In the genomic region with DNA sequence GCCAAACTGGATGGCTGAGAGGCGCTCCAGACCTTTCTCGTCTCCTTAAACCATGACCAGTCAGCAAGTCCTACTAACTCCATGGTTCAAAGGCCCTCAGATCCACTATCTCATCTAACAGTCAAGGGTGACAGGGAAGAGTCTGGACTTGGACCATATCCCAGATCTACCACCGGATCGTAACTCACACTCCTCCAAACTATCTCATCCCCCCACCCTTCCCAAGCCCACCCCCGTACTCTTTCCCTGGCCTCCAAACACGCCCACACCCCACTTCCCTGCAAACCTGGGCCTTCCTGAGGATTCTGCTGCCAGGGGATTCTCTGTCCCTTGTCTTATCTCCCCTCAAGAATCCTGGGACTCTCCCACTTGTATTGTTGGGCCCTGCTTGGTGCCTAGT, we compare ENCODE assay signal across 23 cellular contexts. TPM values are rescaled to one million over a fixed set of nuclear protein-coding genes. Genes with fewer than 3 reads are reported as not detected.
DNase-seq lines count a peak whose midpoint lies in the region; ATAC-seq and TF ChIP-seq lines count a peak whose summit lies in the region.
"Had no signal": no experiment of that assay in that cellular context is flagged by ENCODE, and none has a peak within 500 bp of the region (broad histone marks: within the 10 kb centered on the region; RNA-seq: fewer than 3 reads in every experiment).

No MANE protein-coding gene starts in this region.

- H3K4me1 Mint-ChIP-seq in activated CD4-positive, alpha-beta T cell treated with anti-CD3 and anti-CD28 coated beads, Interleukin-2, amount 10 ng/mL, durations not matched to agents 7 days and 5 days = peaks cover 76% of the 10 kb centered on the region
- H3K4me1 Mint-ChIP-seq in CD4-positive, CD25-positive, alpha-beta regulatory T cell = peaks cover 21 to 71% (median 47%) of the 10 kb centered on the region in 4 donors
- peaks cover 14% of the 10 kb centered on the region for H3K4me1 Mint-ChIP-seq in neural progenitor cell

- no peaks in the 10 kb centered on the region for H3K9me3 Mint-ChIP-seq in activated CD4-positive, alpha-beta T cell treated with anti-CD3 and anti-CD28 coated beads, Interleukin-2, amount 10 ng/mL, durations not matched to agents 7 days and 5 days
- no peaks in the 10 kb centered on the region for H3K9me3 Mint-ChIP-seq in CD4-positive, CD25-positive, alpha-beta regulatory T cell
- peaks cover 2% of the 10 kb centered on the region for H3K9me3 Mint-ChIP-seq in neural progenitor cell
- H3K9me3 Mint-ChIP-seq: CD4-positive, alpha-beta T cell had no signal

- no peak overlapping the region for H3K27ac ChIP-seq in CD4-positive, CD25-positive, alpha-beta regulatory T cell (ENCODE audit: insufficient read depth, low read length, poor library complexity, severe bottlenecking)
- H3K27ac ChIP-seq in cingulate gyrus (ENCODE audit: low read depth, low read length) = peak overlapping the region; percentile 72
- no peak overlapping the region for H3K27ac ChIP-seq in neural progenitor cell
- H3K27ac ChIP-seq: 22Rv1 had no signal

- peaks cover 38% of the 10 kb centered on the region for H4K20me1 ChIP-seq in neural progenitor cell (ENCODE audit: low read depth)

- H3K27ac Mint-ChIP-seq in activated CD4-positive, alpha-beta T cell treated with anti-CD3 and anti-CD28 coated beads, Interleukin-2, amount 10 ng/mL, durations not matched to agents 7 days and 5 days = peak overlapping the region; percentile 66
- H3K27ac Mint-ChIP-seq in CD4-positive, CD25-positive, alpha-beta regulatory T cell = peak overlapping the region in 2 of 3 donors; percentile 87 to 90
- H3K27ac Mint-ChIP-seq in neural progenitor cell = peak overlapping the region; percentile 37
- H3K27ac Mint-ChIP-seq: B cell had no signal

- H3K79me2 ChIP-seq in neural progenitor cell (ENCODE audit: low read depth) = peaks cover 40% of the 10 kb centered on the region

- no peak overlapping the region for H2AFZ ChIP-seq in neural progenitor cell (replicated peaks)

- no peak overlapping the region for H3K4me3 Mint-ChIP-seq in activated CD4-positive, alpha-beta T cell treated with anti-CD3 and anti-CD28 coated beads, Interleukin-2, amount 10 ng/mL, durations not matched to agents 7 days and 5 days
- no peak overlapping the region for H3K4me3 Mint-ChIP-seq in CD4-positive, CD25-positive, alpha-beta regulatory T cell
- no peak overlapping the region for H3K4me3 Mint-ChIP-seq in neural progenitor cell
- H3K4me3 Mint-ChIP-seq: B cell; CD4-positive, alpha-beta T cell had no signal

- H3K36me3 Mint-ChIP-seq in activated CD4-positive, alpha-beta T cell treated with anti-CD3 and anti-CD28 coated beads, Interleukin-2, amount 10 ng/mL, durations not matched to agents 7 days and 5 days (ENCODE audit: low read depth) = peaks cover 33% of the 10 kb centered on the region
- H3K36me3 Mint-ChIP-seq in CD4-positive, CD25-positive, alpha-beta regulatory T cell = peaks cover 18% of the 10 kb centered on the region
- H3K36me3 Mint-ChIP-seq in neural progenitor cell = peaks cover 38% of the 10 kb centered on the region

- no peaks in the 10 kb centered on the region for H3K9me3 ChIP-seq in CD4-positive, CD25-positive, alpha-beta regulatory T cell (ENCODE audit: control insufficient read depth in 2 of 2, low read length in 2 of 2)
- H3K9me3 ChIP-seq in neural progenitor cell (ENCODE audit: low read depth) = no peaks in the 10 kb centered on the region

- no peak for DNase-seq in activated CD4-positive, alpha-beta T cell treated with anti-CD3 and anti-CD28 coated beads, Interleukin-2, amount 10 ng/mL, durations not matched to agents 7 days and 5 days
- no peak for DNase-seq in activated CD4-positive, alpha-beta T cell treated with anti-CD3 and anti-CD28 coated beads for 1 hour
- no peak for DNase-seq in CD4-positive, CD25-positive, alpha-beta regulatory T cell
- DNase-seq in neural progenitor cell (ENCODE audit: low spot score) = no peak
- DNase-seq in omental fat pad (ENCODE audit: low spot score) = no peak
- DNase-seq in T-helper 9 cell = no peak
- DNase-seq: CD4-positive, alpha-beta T cell; EL; NCI-H1048; NCI-H1436 treated with DMSO at 0.1 percent for 48 hours; NCI-H2081 treated with DMSO at 0.1 percent for 48 hours; NCI-H510A; NCI-H82; PC-3 had no signal

- peaks cover 3% of the 10 kb centered on the region for H3K36me3 ChIP-seq in CD4-positive, CD25-positive, alpha-beta regulatory T cell (ENCODE audit: control insufficient read depth, insufficient read depth, low read length)
- no peaks in the 10 kb centered on the region for H3K36me3 ChIP-seq in neural progenitor cell

- H3K4me2 ChIP-seq in neural progenitor cell = no peak overlapping the region
- H3K4me2 ChIP-seq: KMS-11 had no signal

- H3K27me3 ChIP-seq in CD4-positive, CD25-positive, alpha-beta regulatory T cell (ENCODE audit: control insufficient read depth, insufficient read depth, low read length) = no peaks in the 10 kb centered on the region
- H3K27me3 ChIP-seq in neural progenitor cell = no peaks in the 10 kb centered on the region

- H3K4me1 ChIP-seq in CD4-positive, CD25-positive, alpha-beta regulatory T cell (ENCODE audit: control insufficient read depth, insufficient read depth, low read length, poor library complexity, severe bottlenecking) = peaks cover 42% of the 10 kb centered on the region
- peaks cover 15% of the 10 kb centered on the region for H3K4me1 ChIP-seq in neural progenitor cell

- TF ChIP-seq CTCF in neural progenitor cell (IDR thresholded peaks at IDR 0.05) (no peak), omental fat pad (IDR thresholded peaks at IDR 0.05) (no peak)

- H3F3A ChIP-seq in neural progenitor cell (ENCODE audit: low read depth) = peaks cover 10% of the 10 kb centered on the region

- no peak overlapping the region for H3K9ac ChIP-seq in neural progenitor cell
- H3K9ac ChIP-seq: KMS-11 had no signal

- no peaks in the 10 kb centered on the region for H3K27me3 Mint-ChIP-seq in activated CD4-positive, alpha-beta T cell treated with anti-CD3 and anti-CD28 coated beads, Interleukin-2, amount 10 ng/mL, durations not matched to agents 7 days and 5 days
- H3K27me3 Mint-ChIP-seq in CD4-positive, CD25-positive, alpha-beta regulatory T cell = no peaks in the 10 kb centered on the region
- peaks cover 2% of the 10 kb centered on the region for H3K27me3 Mint-ChIP-seq in neural progenitor cell (ENCODE audit: insufficient read depth, low read depth)
- H3K27me3 Mint-ChIP-seq: B cell; CD4-positive, alpha-beta T cell had no signal

- no peak overlapping the region for H3K4me3 ChIP-seq in CD4-positive, CD25-positive, alpha-beta regulatory T cell (ENCODE audit: low read depth, low read length)
- no peak overlapping the region for H3K4me3 ChIP-seq in neural progenitor cell

- ATAC-seq in CD4-positive, CD25-positive, alpha-beta regulatory T cell (ENCODE audit: low read depth in 2 of 2) = no peak
- ATAC-seq in omental fat pad (ENCODE audit: low FRiP score) (no peak), HG03354 (IDR thresholded peaks at IDR 0.05; ENCODE audit: poor library complexity, severe bottlenecking, unreplicated experiment) (no peak)
- ATAC-seq: HepG2, PC-3 had no signal

- CTCF ChIA-PET in activated CD4-positive, alpha-beta T cell treated with anti-CD3 and anti-CD28 coated beads, Interleukin-2, amount 10 ng/mL, durations not matched to agents 7 days and 5 days (lab: Charles Lee) = interaction anchor here (1.2 kb wide), 1 partner anchor 15 kb away, joined by 3 read pairs; no protein-coding TSS in a partner anchor

- POLR2A ChIA-PET in activated CD4-positive, alpha-beta T cell treated with anti-CD3 and anti-CD28 coated beads, Interleukin-2, amount 10 ng/mL, durations not matched to agents 7 days and 5 days (lab: Charles Lee) = no interaction called here

RNA-seq across cellular contexts. Expression of a gene that starts 5.1 kb away (rescaled TPM):
- total RNA-seq in activated CD4-positive, alpha-beta T cell treated with anti-CD3 and anti-CD28 coated beads, Interleukin-2, amount 10 ng/mL, durations not matched to agents 7 days and 5 days = 10 to 100 TPM; 44.2 to 45.2 TPM
- total RNA-seq in CD4-positive, CD25-positive, alpha-beta regulatory T cell = 29.8 TPM
- 10 to 100 TPM; 16.4 to 29.6 (median 20.8) TPM for polyA plus RNA-seq in CD4-positive, CD25-positive, alpha-beta regulatory T cell
- total RNA-seq in neural progenitor cell (ENCODE audit: low replicate concordance) (13.1 and 32.6 TPM in 2 replicates), omental fat pad (10 to 100 TPM; 12.7 to 18.8 (median 14.2) TPM)

RNA-seq across cellular contexts. Expression of a gene that starts 22.6 kb away (rescaled TPM):
- total RNA-seq in activated CD4-positive, alpha-beta T cell treated with anti-CD3 and anti-CD28 coated beads, Interleukin-2, amount 10 ng/mL, durations not matched to agents 7 days and 5 days = under 1 TPM; 0.21 to 0.22 TPM
- 0.17 TPM for total RNA-seq in CD4-positive, CD25-positive, alpha-beta regulatory T cell
- polyA plus RNA-seq in CD4-positive, CD25-positive, alpha-beta regulatory T cell = not detected
- 0.11 and 0.99 TPM in 2 replicates for total RNA-seq in neural progenitor cell (ENCODE audit: low replicate concordance)
- total RNA-seq in omental fat pad = under 1 TPM in 2 of 4 donors, not detected in 2; 0.19 to 0.36 TPM
- total RNA-seq: H4, HepG2, M059J, PC-3 had no signal
- polyA plus RNA-seq: AG04450 had no signal

RNA-seq across cellular contexts. Expression of a gene that starts 57.3 kb away (rescaled TPM):
- 100 to 1,000 TPM in 1 of 2 experiments, 10 to 100 TPM in 1; 86.3 to 107 TPM for total RNA-seq in activated CD4-positive, alpha-beta T cell treated with anti-CD3 and anti-CD28 coated beads, Interleukin-2, amount 10 ng/mL, durations not matched to agents 7 days and 5 days
- 41.2 TPM for total RNA-seq in CD4-positive, CD25-positive, alpha-beta regulatory T cell
- polyA plus RNA-seq in CD4-positive, CD25-positive, alpha-beta regulatory T cell = 100 to 1,000 TPM; 104 to 145 (median 126) TPM
- total RNA-seq in neural progenitor cell (ENCODE audit: low replicate concordance) = 11.5 and 20.3 TPM in 2 replicates
- 100 to 1,000 TPM in 1 of 4 donors, 10 to 100 TPM in 3; 82.8 to 105 (median 96.5) TPM for total RNA-seq in omental fat pad

RNA-seq across cellular contexts. Expression of a gene that starts 59.1 kb away (rescaled TPM):
- 10 to 100 TPM; 34.0 to 35.9 TPM for total RNA-seq in activated CD4-positive, alpha-beta T cell treated with anti-CD3 and anti-CD28 coated beads, Interleukin-2, amount 10 ng/mL, durations not matched to agents 7 days and 5 days
- total RNA-seq in CD4-positive, CD25-positive, alpha-beta regulatory T cell = 40.7 TPM
- 10 to 100 TPM; 45.6 to 61.7 (median 51.6) TPM for polyA plus RNA-seq in CD4-positive, CD25-positive, alpha-beta regulatory T cell
- 47.1 and 69.1 TPM in 2 replicates for total RNA-seq in neural progenitor cell (ENCODE audit: low replicate concordance)
- total RNA-seq in omental fat pad = 10 to 100 TPM; 27.9 to 56.8 (median 44.5) TPM

Comparison
In these comparisons a context has a peak if more than half of its experiments do, and no peak if none do; other contexts are left out.
1. H3K27ac Mint-ChIP-seq: peak in every context shown above with its lines; median percentile 88 in CD4-positive, CD25-positive, alpha-beta regulatory T cell; 66 in activated CD4-positive, alpha-beta T cell treated with anti-CD3 and anti-CD28 coated beads, Interleukin-2, amount 10 ng/mL, durations not matched to agents 7 days and 5 days; 37 in neural progenitor cell.